In genomic region chr17:31095239-31096105, GRCh38 we compare ENCODE assay signal across 8 cellular contexts. TPM values are rescaled to one million over a fixed set of nuclear protein-coding genes. Genes with fewer than 3 reads are reported as not detected.
DNase-seq lines count a peak whose midpoint lies in the region; ATAC-seq and TF ChIP-seq lines count a peak whose summit lies in the region.

No MANE protein-coding gene starts in this region.

- ATAC-seq in HG03175 (IDR thresholded peaks at IDR 0.05; ENCODE audit: unreplicated experiment) (peak; percentile 13), Panc1 (peak; percentile 64), gastroesophageal sphincter (peak; percentile 36)

- no peaks in the 10 kb centered on the region for H3K36me3 Mint-ChIP-seq in activated naive CD4-positive, alpha-beta T cell treated with anti-CD3 and anti-CD28 coated beads, Interleukin-2, amount 10 ng/mL, durations not matched to agents 7 days and 5 days
- no peaks in the 10 kb centered on the region for H3K36me3 Mint-ChIP-seq in neural crest cell (ENCODE audit: low read depth)

- H3K4me3 ChIP-seq in Panc1 (ENCODE audit: low read depth in 2 of 2, low read length in 2 of 2) (peak overlapping the region; percentile 64 to 83), gastroesophageal sphincter (peak overlapping the region; percentile 92 to 98), uterus (peak overlapping the region; percentile 83 to 96)

- TF ChIP-seq CTCF in Panc1 (IDR thresholded peaks at IDR 0.05), result no peak
- TF ChIP-seq CTCF in gastroesophageal sphincter (IDR thresholded peaks at IDR 0.05), result no peak
- no peak for TF ChIP-seq CTCF in neural crest cell (conservative IDR thresholded peaks at IDR 0.05)
- TF ChIP-seq CTCF in uterus (IDR thresholded peaks at IDR 0.05), result no peak

- H3K36me3 ChIP-seq in Panc1 (ENCODE audit: control insufficient read depth, insufficient read depth, low read length) (no peaks in the 10 kb centered on the region), gastroesophageal sphincter (no peaks in the 10 kb centered on the region), uterus (no peaks in the 10 kb centered on the region)

- no peaks in the 10 kb centered on the region for H3K27me3 Mint-ChIP-seq in activated naive CD4-positive, alpha-beta T cell treated with anti-CD3 and anti-CD28 coated beads, Interleukin-2, amount 10 ng/mL, durations not matched to agents 7 days and 5 days
- H3K27me3 Mint-ChIP-seq in neural crest cell (ENCODE audit: low read depth), result no peaks in the 10 kb centered on the region

- CTCF ChIA-PET in Panc1 (lab: Charles Lee), result no interaction called here
- CTCF ChIA-PET in activated naive CD4-positive, alpha-beta T cell treated with anti-CD3 and anti-CD28 coated beads, Interleukin-2, amount 10 ng/mL, durations not matched to agents 7 days and 5 days (lab: Charles Lee), result no interaction called here

- no peak for TF ChIP-seq EP300 in gastroesophageal sphincter (IDR thresholded peaks at IDR 0.05)

- H3K27me3 ChIP-seq in Panc1 (ENCODE audit: control insufficient read depth, insufficient read depth, low read length) (no peaks in the 10 kb centered on the region), gastroesophageal sphincter (no peaks in the 10 kb centered on the region), uterus (no peaks in the 10 kb centered on the region)

- no peaks in the 10 kb centered on the region for H3K9me3 Mint-ChIP-seq in activated naive CD4-positive, alpha-beta T cell treated with anti-CD3 and anti-CD28 coated beads, Interleukin-2, amount 10 ng/mL, durations not matched to agents 7 days and 5 days
- H3K9me3 Mint-ChIP-seq in neural crest cell, result no peaks in the 10 kb centered on the region

- peak overlapping the region; percentile 88 for H3K27ac ChIP-seq in Panc1 (ENCODE audit: low read length)
- peak overlapping the region; percentile 91 to 96 (median 94) for H3K27ac ChIP-seq in gastroesophageal sphincter
- peak overlapping the region; percentile 94 to 99 for H3K27ac ChIP-seq in uterus

- DNase-seq in DMS153 (lab: John Stamatoyannopoulos, UW), result peak; percentile 4
- DNase-seq in DMS153 treated with DMSO at 0.1 percent for 48 hours (lab: John Stamatoyannopoulos, UW; ENCODE audit: unreplicated experiment), result no peak
- no peak for DNase-seq in Panc1 (ENCODE audit: low read depth, low spot score)
- peak; percentile 40 for DNase-seq in activated naive CD4-positive, alpha-beta T cell treated with anti-CD3 and anti-CD28 coated beads, Interleukin-2, amount 10 ng/mL, durations not matched to agents 7 days and 5 days
- peak; percentile 27 for DNase-seq in neural crest cell (ENCODE audit: low read depth, low spot score)
- DNase-seq in uterus, result peak; percentile 61

- in situ Hi-C loops in Panc1 (cut with HindIII; ENCODE audit: low pct_unique_long_range_greater_than_20kb, low sequenced_read_pairs), result no loop called here

- peaks cover 20% of the 10 kb centered on the region for H3K4me1 Mint-ChIP-seq in activated naive CD4-positive, alpha-beta T cell treated with anti-CD3 and anti-CD28 coated beads, Interleukin-2, amount 10 ng/mL, durations not matched to agents 7 days and 5 days
- peaks cover 25% of the 10 kb centered on the region for H3K4me1 Mint-ChIP-seq in neural crest cell

- WGBS in gastroesophageal sphincter (ENCODE audit: low coverage in 1 of 2), 2 donors, result 0 to 1% methylated on average over 11 to 17 of the region's 44 CpGs

- intact Hi-C loops in Panc1 (cut with micrococcal nuclease; ENCODE audit: unreplicated experiment), result no loop called here
- intact Hi-C loops in uterus (cut with DNase I; ENCODE audit: low total_unique reads), result no loop called here

- H3K4me3 Mint-ChIP-seq in activated naive CD4-positive, alpha-beta T cell treated with anti-CD3 and anti-CD28 coated beads, Interleukin-2, amount 10 ng/mL, durations not matched to agents 7 days and 5 days, result peak overlapping the region; percentile 86
- peak overlapping the region; percentile 97 for H3K4me3 Mint-ChIP-seq in neural crest cell

- H3K9me3 ChIP-seq in Panc1 (ENCODE audit: control insufficient read depth, insufficient read depth, low read depth, low read length) (no peaks in the 10 kb centered on the region), gastroesophageal sphincter (no peaks in the 10 kb centered on the region), uterus (no peaks in the 10 kb centered on the region)

- TF ChIP-seq POLR2A in gastroesophageal sphincter (IDR thresholded peaks at IDR 0.05) (no peak), uterus (IDR thresholded peaks at IDR 0.05) (no peak)

- H3K4me1 ChIP-seq in Panc1 (ENCODE audit: control insufficient read depth, insufficient read depth, low read length), result peaks cover 19% of the 10 kb centered on the region
- peaks cover 0 to 26% (median 4%) of the 10 kb centered on the region in 3 donors for H3K4me1 ChIP-seq in gastroesophageal sphincter
- H3K4me1 ChIP-seq in uterus, result no peaks in the 10 kb centered on the region

- BruUV-seq in Panc1 (replicated peaks; lab: Mats Ljungman, UMichigan), result no TSS peak

- peak overlapping the region; percentile 83 for H3K27ac Mint-ChIP-seq in activated naive CD4-positive, alpha-beta T cell treated with anti-CD3 and anti-CD28 coated beads, Interleukin-2, amount 10 ng/mL, durations not matched to agents 7 days and 5 days
- H3K27ac Mint-ChIP-seq in neural crest cell (ENCODE audit: unreplicated experiment), result peak overlapping the region; percentile 73

- POLR2A ChIA-PET in Panc1 (lab: Charles Lee), result interaction anchor here (0.6 to 1.0 kb wide), 2 partner anchors 8 to 21 kb away, joined by 3 read pairs; no protein-coding TSS in a partner anchor

RNA-seq across cellular contexts. Expression of gene NF1, which starts 0.7 kb away (rescaled TPM):
- 82.5 TPM for total RNA-seq in Panc1 (2021; ENCODE audit: unreplicated experiment)
- polyA plus RNA-seq in Panc1 (2012; ENCODE audit: insufficient read length), result 21.1 TPM
- 10 to 100 TPM; 41.7 to 69.9 (median 54.4) TPM for total RNA-seq in gastroesophageal sphincter
- 60.6 and 62.9 TPM in 2 replicates for total RNA-seq in neural crest cell
- 100 to 1,000 TPM in 2 of 4 donors, 10 to 100 TPM in 2; 40.9 to 158 (median 113) TPM for total RNA-seq in uterus

Comparison
In these comparisons a context has a peak if more than half of its experiments do, and no peak if none do; other contexts are left out.
1. DNase-seq: peak in DMS153 (single experiment), activated naive CD4-positive, alpha-beta T cell treated with anti-CD3 and anti-CD28 coated beads, Interleukin-2, amount 10 ng/mL, durations not matched to agents 7 days and 5 days (single experiment), neural crest cell (single experiment) and uterus (2 of 2); none in DMS153 treated with DMSO at 0.1 percent for 48 hours (single experiment) and Panc1 (single experiment).
2. ATAC-seq: peak in every context shown above with its lines; median percentile 64 in Panc1; 36 in gastroesophageal sphincter; 13 in HG03175.
3. Peak in every context shown above with its lines, with median percentiles within 50 percentile points of each other: H3K27ac ChIP-seq and H3K4me3 ChIP-seq.